8 cellular contexts compared by ENCODE assay signal in genomic region chr19:610071-610800, GRCh38. TPM values are rescaled to one million over a fixed set of nuclear protein-coding genes. Genes with fewer than 3 reads are reported as not detected.
DNase-seq lines count a peak whose midpoint lies in the region; ATAC-seq and TF ChIP-seq lines count a peak whose summit lies in the region.

No MANE protein-coding gene starts in this region.

- peaks cover 7% of the 10 kb centered on the region for H3K4me1 ChIP-seq in thymus (ENCODE audit: control insufficient read depth, insufficient read depth, low read length)

- no peak for TF ChIP-seq CTCF in Calu3 (IDR thresholded peaks at IDR 0.05; ENCODE audit: unreplicated experiment)

- peaks cover 10% of the 10 kb centered on the region for H3K36me3 Mint-ChIP-seq in activated CD4-positive, alpha-beta T cell treated with anti-CD3 and anti-CD28 coated beads, Interleukin-2, amount 10 ng/mL, durations not matched to agents 24 days and 14 days (ENCODE audit: low read depth)
- H3K36me3 Mint-ChIP-seq in immature natural killer cell: no peaks in the 10 kb centered on the region
- peaks cover 7% of the 10 kb centered on the region for H3K36me3 Mint-ChIP-seq in Calu3 (ENCODE audit: insufficient read depth, unreplicated experiment)

- peaks cover 10% of the 10 kb centered on the region for H3K4me1 Mint-ChIP-seq in activated CD4-positive, alpha-beta T cell treated with anti-CD3 and anti-CD28 coated beads, Interleukin-2, amount 10 ng/mL, durations not matched to agents 24 days and 14 days
- H3K4me1 Mint-ChIP-seq in immature natural killer cell (peaks cover 17 to 27% of the 10 kb centered on the region in 2 donors), Calu3 (ENCODE audit: low read depth, unreplicated experiment) (no peaks in the 10 kb centered on the region)

- H3K4me3 Mint-ChIP-seq in activated CD4-positive, alpha-beta T cell treated with anti-CD3 and anti-CD28 coated beads, Interleukin-2, amount 10 ng/mL, durations not matched to agents 24 days and 14 days: peak overlapping the region; percentile 86
- H3K4me3 Mint-ChIP-seq in immature natural killer cell: peak overlapping the region; percentile 79 to 87 (median 86)
- H3K4me3 Mint-ChIP-seq in Calu3 (ENCODE audit: low read depth, unreplicated experiment): no peak overlapping the region

- peak overlapping the region; percentile 92 for H3K27ac ChIP-seq in thymus (ENCODE audit: low read depth)

- BruUV-seq in Calu3 (replicated peaks; lab: Mats Ljungman, UMichigan): no TSS peak

- intact Hi-C loops in activated CD4-positive, alpha-beta T cell treated with anti-CD3 and anti-CD28 coated beads, Interleukin-2, amount 10 ng/mL, durations not matched to agents 24 days and 14 days (cut with micrococcal nuclease): loop anchor here (2.0 kb wide), 1 partner anchor 71 kb away; no protein-coding TSS in a partner anchor
- intact Hi-C loops in Calu3 (cut with micrococcal nuclease; ENCODE audit: unreplicated experiment): no loop called here

- no peaks in the 10 kb centered on the region for H3K9me3 Mint-ChIP-seq in activated CD4-positive, alpha-beta T cell treated with anti-CD3 and anti-CD28 coated beads, Interleukin-2, amount 10 ng/mL, durations not matched to agents 24 days and 14 days
- H3K9me3 Mint-ChIP-seq in immature natural killer cell (no peaks in the 10 kb centered on the region), Calu3 (ENCODE audit: low read depth, unreplicated experiment) (no peaks in the 10 kb centered on the region)

- no peak for ATAC-seq in HG02870 (IDR thresholded peaks at IDR 0.05; ENCODE audit: unreplicated experiment)

- no peaks in the 10 kb centered on the region for H3K27me3 ChIP-seq in thymus (ENCODE audit: control insufficient read depth, insufficient read depth)

- CTCF ChIA-PET in Calu3 (lab: Charles Lee): no interaction called here

- H3K27ac Mint-ChIP-seq in activated CD4-positive, alpha-beta T cell treated with anti-CD3 and anti-CD28 coated beads, Interleukin-2, amount 10 ng/mL, durations not matched to agents 24 days and 14 days: peak overlapping the region; percentile 95
- H3K27ac Mint-ChIP-seq in immature natural killer cell: peak overlapping the region; percentile 80 to 94 (median 86)
- H3K27ac Mint-ChIP-seq in Calu3 (ENCODE audit: unreplicated experiment): no peak overlapping the region

- DNase-seq in activated CD4-positive, alpha-beta T cell treated with anti-CD3 and anti-CD28 coated beads, Interleukin-2, amount 10 ng/mL, durations not matched to agents 24 days and 14 days: peak; percentile 83
- no peak for DNase-seq in activated CD4-positive, alpha-beta T cell treated with anti-CD3 and anti-CD28 coated beads for 1 hour
- peak; percentile 72 for DNase-seq in activated CD8-positive, alpha-beta memory T cell treated with anti-CD3 and anti-CD28 coated beads, Interleukin-2, amount 50 U/mL, for 48 hours
- DNase-seq in immature natural killer cell: peak; percentile 16 to 34 (median 18)
- no peak for DNase-seq in NCI-H1694 (lab: John Stamatoyannopoulos, UW)
- DNase-seq in Calu3: no peak

- H3K27me3 Mint-ChIP-seq in activated CD4-positive, alpha-beta T cell treated with anti-CD3 and anti-CD28 coated beads, Interleukin-2, amount 10 ng/mL, durations not matched to agents 24 days and 14 days: no peaks in the 10 kb centered on the region
- H3K27me3 Mint-ChIP-seq in immature natural killer cell (ENCODE audit: low read depth in 3 of 3): peaks cover 0 to 3% (median 1%) of the 10 kb centered on the region in 3 donors
- no peaks in the 10 kb centered on the region for H3K27me3 Mint-ChIP-seq in Calu3 (ENCODE audit: unreplicated experiment)

- H3K36me3 ChIP-seq in thymus (ENCODE audit: control insufficient read depth, insufficient read depth): no peaks in the 10 kb centered on the region

- no peaks in the 10 kb centered on the region for H3K9me3 ChIP-seq in thymus (ENCODE audit: control insufficient read depth)

- peak overlapping the region; percentile 71 for H3K4me3 ChIP-seq in thymus (ENCODE audit: low read length)

- 31% methylated on average over 38 of the region's 38 CpGs for WGBS in thymus

RNA-seq across cellular contexts. Expression of gene HCN2, which starts 20.6 kb away (rescaled TPM):
- 1.1 TPM in 2 replicates for total RNA-seq in activated CD4-positive, alpha-beta T cell treated with anti-CD3 and anti-CD28 coated beads, Interleukin-2, amount 10 ng/mL, durations not matched to agents 24 days and 14 days
- not detected for polyA plus RNA-seq in immature natural killer cell
- 0.46 TPM for polyA plus RNA-seq in thymus
- 0.09 and 0.32 TPM in 2 replicates for total RNA-seq in Calu3 (2022)

RNA-seq across cellular contexts. Expression of gene POLRMT, which starts 23.1 kb away (rescaled TPM):
- 103 and 104 TPM in 2 replicates for total RNA-seq in activated CD4-positive, alpha-beta T cell treated with anti-CD3 and anti-CD28 coated beads, Interleukin-2, amount 10 ng/mL, durations not matched to agents 24 days and 14 days
- polyA plus RNA-seq in immature natural killer cell (10 to 100 TPM; 26.6 to 38.1 (median 37.5) TPM), thymus (130 TPM)
- 51.4 and 57.5 TPM in 2 replicates for total RNA-seq in Calu3 (2022)

RNA-seq across cellular contexts. Expression of gene FGF22, which starts 29.4 kb away (rescaled TPM):
- not detected in 2 replicates for total RNA-seq in activated CD4-positive, alpha-beta T cell treated with anti-CD3 and anti-CD28 coated beads, Interleukin-2, amount 10 ng/mL, durations not matched to agents 24 days and 14 days
- under 1 TPM in 1 of 3 donors, not detected in 2; 0.54 TPM for polyA plus RNA-seq in immature natural killer cell
- 0.25 TPM for polyA plus RNA-seq in thymus
- total RNA-seq in Calu3 (2022): 0.24 and 0.39 TPM in 2 replicates

RNA-seq across cellular contexts. Expression of gene BSG, which starts 37.8 kb away (rescaled TPM):
- 291 and 297 TPM in 2 replicates for total RNA-seq in activated CD4-positive, alpha-beta T cell treated with anti-CD3 and anti-CD28 coated beads, Interleukin-2, amount 10 ng/mL, durations not matched to agents 24 days and 14 days
- 100 to 1,000 TPM; 513 to 682 (median 576) TPM for polyA plus RNA-seq in immature natural killer cell
- polyA plus RNA-seq in thymus: 155 TPM
- total RNA-seq in Calu3 (2022): 354 and 394 TPM in 2 replicates

RNA-seq across cellular contexts. Expression of gene RNF126, which starts 52.8 kb away (rescaled TPM):
- total RNA-seq in activated CD4-positive, alpha-beta T cell treated with anti-CD3 and anti-CD28 coated beads, Interleukin-2, amount 10 ng/mL, durations not matched to agents 24 days and 14 days: 109 and 110 TPM in 2 replicates
- 100 to 1,000 TPM in 1 of 3 donors, 10 to 100 TPM in 2; 78.7 to 119 (median 94.4) TPM for polyA plus RNA-seq in immature natural killer cell
- 38.2 TPM for polyA plus RNA-seq in thymus
- total RNA-seq in Calu3 (2022): 44.8 and 46.4 TPM in 2 replicates

Comparison
In these comparisons a context has a peak if more than half of its experiments do, and no peak if none do; other contexts are left out.
1. DNase-seq: peak in activated CD4-positive, alpha-beta T cell treated with anti-CD3 and anti-CD28 coated beads, Interleukin-2, amount 10 ng/mL, durations not matched to agents 24 days and 14 days (single experiment), activated CD8-positive, alpha-beta memory T cell treated with anti-CD3 and anti-CD28 coated beads, Interleukin-2, amount 50 U/mL, for 48 hours (single experiment) and immature natural killer cell (3 of 3); none in activated CD4-positive, alpha-beta T cell treated with anti-CD3 and anti-CD28 coated beads for 1 hour (single experiment), NCI-H1694 (single experiment) and Calu3 (single experiment).